In the genomic region with DNA sequence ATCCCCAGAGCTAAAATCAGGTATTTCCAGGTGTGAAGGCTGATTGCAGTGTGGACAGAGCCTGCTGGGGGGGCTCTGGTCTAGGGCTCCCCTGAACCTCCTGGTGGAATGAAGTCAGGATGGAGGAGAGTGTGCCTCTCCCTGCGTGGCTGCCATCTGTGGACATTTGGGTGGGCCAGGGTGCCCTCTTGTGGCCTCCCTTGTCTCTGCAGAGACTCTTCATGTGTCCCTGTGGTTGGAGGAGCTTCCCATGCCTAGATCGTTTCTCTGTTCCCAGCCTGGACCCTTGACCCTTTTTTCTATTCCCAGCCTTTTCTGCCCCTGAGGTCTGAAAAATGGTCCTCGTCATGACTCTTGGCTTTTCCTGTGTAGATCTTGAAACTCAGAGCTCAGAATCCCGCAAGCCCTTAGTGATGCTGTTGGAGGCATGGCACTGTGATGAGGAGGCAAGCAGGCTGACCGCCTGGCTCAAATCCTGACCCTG, we compare ENCODE assay signal across 8 cellular contexts. TPM values are rescaled to one million over a fixed set of nuclear protein-coding genes. Genes with fewer than 3 reads are reported as not detected.
DNase-seq lines count a peak whose midpoint lies in the region; ATAC-seq and TF ChIP-seq lines count a peak whose summit lies in the region.

No MANE protein-coding gene starts in this region.

- peaks cover 0 to 2% (median 1%) of the 10 kb centered on the region in 3 donors for H3K27me3 Mint-ChIP-seq in CD14-positive monocyte (ENCODE audit: low read depth in 3 of 3)
- peaks cover 5% of the 10 kb centered on the region for H3K27me3 Mint-ChIP-seq in activated T-helper 1 cell treated with anti-CD3 and anti-CD28 coated beads, Interleukin-12 subunit alpha, Interleukin-12 subunit beta, Interleukin-2, Interleukin-4 antibody, amounts not matched to agents 30 ng/mL and 10 ng/mL and 1 ng/mL, durations not matched to agents 14 hours and 24 hours and 36 hours (ENCODE audit: insufficient read depth)
- H3K27me3 Mint-ChIP-seq in osteocyte (ENCODE audit: unreplicated experiment): no peaks in the 10 kb centered on the region

- no peaks in the 10 kb centered on the region for H3K36me3 Mint-ChIP-seq in CD14-positive monocyte
- no peaks in the 10 kb centered on the region for H3K36me3 Mint-ChIP-seq in activated T-helper 1 cell treated with anti-CD3 and anti-CD28 coated beads, Interleukin-12 subunit alpha, Interleukin-12 subunit beta, Interleukin-2, Interleukin-4 antibody, amounts not matched to agents 30 ng/mL and 10 ng/mL and 1 ng/mL, durations not matched to agents 14 hours and 24 hours and 36 hours (ENCODE audit: low read depth)
- H3K36me3 Mint-ChIP-seq in osteocyte (ENCODE audit: unreplicated experiment): no peaks in the 10 kb centered on the region

- H3K9me3 Mint-ChIP-seq in CD14-positive monocyte (peaks cover 0 to 2% (median 0%) of the 10 kb centered on the region in 7 donors), osteocyte (ENCODE audit: unreplicated experiment) (no peaks in the 10 kb centered on the region)
- H3K9me3 Mint-ChIP-seq in activated T-helper 1 cell treated with anti-CD3 and anti-CD28 coated beads, Interleukin-12 subunit alpha, Interleukin-12 subunit beta, Interleukin-2, Interleukin-4 antibody, amounts not matched to agents 30 ng/mL and 10 ng/mL and 1 ng/mL, durations not matched to agents 14 hours and 24 hours and 36 hours: no peaks in the 10 kb centered on the region

- no peak for DNase-seq in CD14-positive monocyte (ENCODE audit: low spot score)
- DNase-seq in HCEC 1CT: peak; percentile 45
- peak; percentile 74 for DNase-seq in OCI-M1 (lab: John Stamatoyannopoulos, UW)
- DNase-seq in activated T-helper 1 cell treated with anti-CD3 and anti-CD28 coated beads, Interleukin-12 subunit alpha, Interleukin-12 subunit beta, Interleukin-2, Interleukin-4 antibody, amounts not matched to agents 30 ng/mL and 10 ng/mL and 1 ng/mL, durations not matched to agents 14 hours and 24 hours and 36 hours (ENCODE audit: low spot score): peak; percentile 25
- DNase-seq in fibroblast of villous mesenchyme (ENCODE audit: low read depth): peak; percentile 37
- DNase-seq in osteocyte (ENCODE audit: extremely low spot score, unreplicated experiment): no peak
- no peak for DNase-seq in globus pallidus (ENCODE audit: low spot score)

- H3K4me3 Mint-ChIP-seq in CD14-positive monocyte: no peak overlapping the region
- no peak overlapping the region for H3K4me3 Mint-ChIP-seq in activated T-helper 1 cell treated with anti-CD3 and anti-CD28 coated beads, Interleukin-12 subunit alpha, Interleukin-12 subunit beta, Interleukin-2, Interleukin-4 antibody, amounts not matched to agents 30 ng/mL and 10 ng/mL and 1 ng/mL, durations not matched to agents 14 hours and 24 hours and 36 hours
- no peak overlapping the region for H3K4me3 Mint-ChIP-seq in osteocyte (ENCODE audit: unreplicated experiment)

- no peak for ATAC-seq in GM18502 (IDR thresholded peaks at IDR 0.05; ENCODE audit: poor library complexity, unreplicated experiment)

- H3K4me1 Mint-ChIP-seq in CD14-positive monocyte: peaks cover 4% of the 10 kb centered on the region
- H3K4me1 Mint-ChIP-seq in activated T-helper 1 cell treated with anti-CD3 and anti-CD28 coated beads, Interleukin-12 subunit alpha, Interleukin-12 subunit beta, Interleukin-2, Interleukin-4 antibody, amounts not matched to agents 30 ng/mL and 10 ng/mL and 1 ng/mL, durations not matched to agents 14 hours and 24 hours and 36 hours (ENCODE audit: low read depth): peaks cover 5% of the 10 kb centered on the region
- no peaks in the 10 kb centered on the region for H3K4me1 Mint-ChIP-seq in osteocyte (ENCODE audit: unreplicated experiment)

- TF ChIP-seq CTCF in CD14-positive monocyte (IDR thresholded peaks at IDR 0.05) (peak; percentile 84), fibroblast of villous mesenchyme (IDR thresholded peaks at IDR 0.05; ENCODE audit: insufficient read depth, low read depth, low read length) (peak; percentile 85), osteocyte (IDR thresholded peaks at IDR 0.05) (peak; percentile 77)

- no peak overlapping the region for H3K27ac Mint-ChIP-seq in CD14-positive monocyte
- H3K27ac Mint-ChIP-seq in activated T-helper 1 cell treated with anti-CD3 and anti-CD28 coated beads, Interleukin-12 subunit alpha, Interleukin-12 subunit beta, Interleukin-2, Interleukin-4 antibody, amounts not matched to agents 30 ng/mL and 10 ng/mL and 1 ng/mL, durations not matched to agents 14 hours and 24 hours and 36 hours: no peak overlapping the region
- H3K27ac Mint-ChIP-seq in osteocyte (ENCODE audit: unreplicated experiment): no peak overlapping the region

- no peak overlapping the region for H3K4me3 ChIP-seq in fibroblast of villous mesenchyme (ENCODE audit: low read depth, low read length)

- intact Hi-C loops in CD14-positive monocyte (cut with micrococcal nuclease): loop anchor here (2.0 to 5.0 kb wide), 2 partner anchors 291 to 292 kb away; no protein-coding TSS in a partner anchor
- intact Hi-C loops in activated T-helper 1 cell treated with anti-CD3 and anti-CD28 coated beads, Interleukin-12 subunit alpha, Interleukin-12 subunit beta, Interleukin-2, Interleukin-4 antibody, amounts not matched to agents 30 ng/mL and 10 ng/mL and 1 ng/mL, durations not matched to agents 14 hours and 24 hours and 36 hours (cut with micrococcal nuclease): loop anchor here (1.0 to 10.0 kb wide), 4 partner anchors 77 to 292 kb away; a partner anchor contains a TSS

RNA-seq across cellular contexts. Expression of a gene that starts 9.9 kb away (rescaled TPM):
- 100 to 1,000 TPM; 103 to 138 TPM for polyA plus RNA-seq in CD14-positive monocyte
- total RNA-seq in activated T-helper 1 cell treated with anti-CD3 and anti-CD28 coated beads, Interleukin-12 subunit alpha, Interleukin-12 subunit beta, Interleukin-2, Interleukin-4 antibody, amounts not matched to agents 30 ng/mL and 10 ng/mL and 1 ng/mL, durations not matched to agents 14 hours and 24 hours and 36 hours: 185 and 189 TPM in 2 replicates
- 35.4 and 50.3 TPM in 2 replicates for total RNA-seq in fibroblast of villous mesenchyme
- 129 and 144 TPM in 2 replicates for total RNA-seq in osteocyte

Comparison
In these comparisons a context has a peak if more than half of its experiments do, and no peak if none do; other contexts are left out.
1. DNase-seq: peak in HCEC 1CT (single experiment), OCI-M1 (single experiment), activated T-helper 1 cell treated with anti-CD3 and anti-CD28 coated beads, Interleukin-12 subunit alpha, Interleukin-12 subunit beta, Interleukin-2, Interleukin-4 antibody, amounts not matched to agents 30 ng/mL and 10 ng/mL and 1 ng/mL, durations not matched to agents 14 hours and 24 hours and 36 hours (single experiment) and fibroblast of villous mesenchyme (single experiment); none in CD14-positive monocyte (single experiment), osteocyte (single experiment) and globus pallidus (single experiment).
2. Peak in every context shown above with its lines, with median percentiles within 50 percentile points of each other: CTCF ChIP-seq.